In genomic region chr1:43614891-43615290, GRCh38 we compare ENCODE assay signal across 34 cellular contexts.
"Had no signal": no experiment of that assay in that cellular context is flagged by ENCODE, and none has a peak within 500 bp of the region (broad histone marks: within the 10 kb centered on the region; RNA-seq: fewer than 3 reads in every experiment).

No MANE protein-coding gene starts in this region.

- DNase-seq: Karpas-422, Kasumi-1, KG1, MG63, MM.1S, MV-4-11, NCI-H1048, NCI-H1092, NCI-H1092 treated with DMSO at 0.1 percent for 48 hours, NCI-H1105, NCI-H1105 treated with DMSO at 0.1 percent for 48 hours, NCI-H1417, NCI-H1417 treated with DMSO at 0.1 percent for 48 hours, NCI-H1436, NCI-H1436 treated with DMSO at 0.1 percent for 48 hours, NCI-H146, NCI-H1694, NCI-H1694 treated with DMSO at 0.1 percent for 48 hours, NCI-H187, NCI-H187 treated with DMSO at 0.1 percent for 48 hours, NCI-H1930, NCI-H2029, NCI-H2029 treated with DMSO at 0.1 percent for 48 hours, NCI-H2081, NCI-H2081 treated with DMSO at 0.1 percent for 48 hours, NCI-H2107, NCI-H2171, NCI-H2171 treated with DMSO at 0.1 percent for 48 hours, NCI-H2227 treated with DMSO at 0.1 percent for 48 hours, NCI-H226, NCI-H345, NCI-H446, NCI-H446 treated with DMSO at 0.1 percent for 48 hours had no signal

- H3K9me3 ChIP-seq: MG63 had no signal

- H3K27me3 ChIP-seq: MG63 had no signal

- H3K36me3 ChIP-seq: MG63 had no signal

- H3K4me2 ChIP-seq: KMS-11 had no signal

- H3K27ac ChIP-seq: KMS-11 had no signal

- H3K4me3 ChIP-seq: MG63 had no signal
